8 cellular contexts compared by ENCODE assay signal in genomic region chr4:139266208-139266582, GRCh38. TPM values are rescaled to one million over a fixed set of nuclear protein-coding genes. Genes with fewer than 3 reads are reported as not detected.
DNase-seq lines count a peak whose midpoint lies in the region; ATAC-seq and TF ChIP-seq lines count a peak whose summit lies in the region.

No MANE protein-coding gene starts in this region.

- TF ChIP-seq POLR2A in thyroid gland (IDR thresholded peaks at IDR 0.05): no peak

- peak overlapping the region; percentile 71 for H3K4me3 Mint-ChIP-seq in stimulated activated naive CD8-positive, alpha-beta T cell treated with anti-CD3 and anti-CD28 coated beads, Interleukin-15, Interleukin-2, amounts not matched to agents 100 ng/mL and 50 ng/mL, for 24 hours
- H3K4me3 Mint-ChIP-seq in activated naive CD8-positive, alpha-beta T cell treated with anti-CD3 and anti-CD28 coated beads for 36 hours: peak overlapping the region; percentile 44

- H3K4me1 ChIP-seq in mucosa of rectum (ENCODE audit: control insufficient read depth in 2 of 2, insufficient read depth in 2 of 2, low read length in 2 of 2) (peaks cover 0 to 4% of the 10 kb centered on the region in 2 donors), thyroid gland (peaks cover 3 to 7% of the 10 kb centered on the region in 2 donors)

- no peaks in the 10 kb centered on the region for H3K27me3 Mint-ChIP-seq in stimulated activated naive CD8-positive, alpha-beta T cell treated with anti-CD3 and anti-CD28 coated beads, Interleukin-15, Interleukin-2, amounts not matched to agents 100 ng/mL and 50 ng/mL, for 24 hours
- peaks cover 3% of the 10 kb centered on the region for H3K27me3 Mint-ChIP-seq in activated naive CD8-positive, alpha-beta T cell treated with anti-CD3 and anti-CD28 coated beads for 36 hours

- peak overlapping the region; percentile 90 for H3K27ac Mint-ChIP-seq in stimulated activated naive CD8-positive, alpha-beta T cell treated with anti-CD3 and anti-CD28 coated beads, Interleukin-15, Interleukin-2, amounts not matched to agents 100 ng/mL and 50 ng/mL, for 24 hours
- H3K27ac Mint-ChIP-seq in activated naive CD8-positive, alpha-beta T cell treated with anti-CD3 and anti-CD28 coated beads for 36 hours: no peak overlapping the region

- no peak for TF ChIP-seq CTCF in thyroid gland (IDR thresholded peaks at IDR 0.05)

- peaks cover 21% of the 10 kb centered on the region for H3K4me1 Mint-ChIP-seq in stimulated activated naive CD8-positive, alpha-beta T cell treated with anti-CD3 and anti-CD28 coated beads, Interleukin-15, Interleukin-2, amounts not matched to agents 100 ng/mL and 50 ng/mL, for 24 hours (ENCODE audit: low read depth)
- peaks cover 19% of the 10 kb centered on the region for H3K4me1 Mint-ChIP-seq in activated naive CD8-positive, alpha-beta T cell treated with anti-CD3 and anti-CD28 coated beads for 36 hours

- no peak overlapping the region for H3K9ac ChIP-seq in mucosa of rectum (ENCODE audit: low read depth in 1 of 2, low read length in 2 of 2)

- intact Hi-C loops in thyroid gland (cut with DNase I): no loop called here

- no peaks in the 10 kb centered on the region for H3K9me3 Mint-ChIP-seq in stimulated activated naive CD8-positive, alpha-beta T cell treated with anti-CD3 and anti-CD28 coated beads, Interleukin-15, Interleukin-2, amounts not matched to agents 100 ng/mL and 50 ng/mL, for 24 hours
- H3K9me3 Mint-ChIP-seq in activated naive CD8-positive, alpha-beta T cell treated with anti-CD3 and anti-CD28 coated beads for 36 hours: no peaks in the 10 kb centered on the region

- DNase-seq in stimulated activated naive CD8-positive, alpha-beta T cell treated with anti-CD3 and anti-CD28 coated beads, Interleukin-15, Interleukin-2, amounts not matched to agents 100 U/mL and 50 U/mL, for 24 hours: no peak
- no peak for DNase-seq in activated naive CD8-positive, alpha-beta T cell treated with anti-CD3 and anti-CD28 coated beads for 36 hours
- DNase-seq in thyroid gland (no peak), NCI-H748 (lab: John Stamatoyannopoulos, UW; ENCODE audit: unreplicated experiment) (no peak)

- H3K27ac ChIP-seq in mucosa of rectum (ENCODE audit: low read depth in 2 of 2, low read length in 2 of 2): peak overlapping the region; percentile 5 to 34
- no peak overlapping the region for H3K27ac ChIP-seq in thyroid gland

- no peak for ATAC-seq in stimulated activated naive CD8-positive, alpha-beta T cell treated with anti-CD3 and anti-CD28 coated beads, Interleukin-15, Interleukin-2, amounts not matched to agents 100 U/mL and 50 U/mL, for 24 hours
- ATAC-seq in GM18867 (IDR thresholded peaks at IDR 0.05; ENCODE audit: unreplicated experiment): no peak
- no peak for ATAC-seq in GM19023 (IDR thresholded peaks at IDR 0.05; ENCODE audit: unreplicated experiment)

- no peaks in the 10 kb centered on the region for H3K36me3 Mint-ChIP-seq in stimulated activated naive CD8-positive, alpha-beta T cell treated with anti-CD3 and anti-CD28 coated beads, Interleukin-15, Interleukin-2, amounts not matched to agents 100 ng/mL and 50 ng/mL, for 24 hours (ENCODE audit: low read depth)
- no peaks in the 10 kb centered on the region for H3K36me3 Mint-ChIP-seq in activated naive CD8-positive, alpha-beta T cell treated with anti-CD3 and anti-CD28 coated beads for 36 hours

- 19 to 26% methylated on average over 1 of the region's 1 CpG for WGBS in thyroid gland, 2 donors

- H3K4me3 ChIP-seq in mucosa of rectum (ENCODE audit: low read length in 2 of 2) (peak overlapping the region; percentile 54 to 66), thyroid gland (replicated peaks in 1 of 3) (no peak overlapping the region)

- H3K27me3 ChIP-seq in mucosa of rectum (ENCODE audit: control insufficient read depth in 2 of 2, insufficient read depth in 2 of 2, low read length in 2 of 2): no peaks in the 10 kb centered on the region
- no peaks in the 10 kb centered on the region for H3K27me3 ChIP-seq in thyroid gland

- H3K9me3 ChIP-seq in mucosa of rectum (ENCODE audit: control insufficient read depth in 2 of 2, low read length in 2 of 2) (no peaks in the 10 kb centered on the region), thyroid gland (no peaks in the 10 kb centered on the region)

- H3K36me3 ChIP-seq in mucosa of rectum (ENCODE audit: control insufficient read depth in 2 of 2, insufficient read depth in 2 of 2, low read length in 2 of 2) (no peaks in the 10 kb centered on the region), thyroid gland (no peaks in the 10 kb centered on the region)

RNA-seq across cellular contexts. Expression of gene MGARP, which starts 13.8 kb away (rescaled TPM):
- total RNA-seq in activated naive CD8-positive, alpha-beta T cell treated with anti-CD3 and anti-CD28 coated beads for 36 hours: under 1 TPM; 0.19 to 0.38 TPM
- 1 to 10 TPM in 2 of 4 donors, under 1 TPM in 2; 0.71 to 2.1 (median 1.1) TPM for total RNA-seq in thyroid gland

RNA-seq across cellular contexts. Expression of gene NAA15, which starts 35.1 kb away (rescaled TPM):
- total RNA-seq in activated naive CD8-positive, alpha-beta T cell treated with anti-CD3 and anti-CD28 coated beads for 36 hours: 100 to 1,000 TPM; 120 to 131 TPM
- total RNA-seq in thyroid gland: 10 to 100 TPM; 21.7 to 47.7 (median 24.6) TPM

RNA-seq across cellular contexts. Expression of gene NDUFC1, which starts 36.1 kb away (rescaled TPM):
- total RNA-seq in activated naive CD8-positive, alpha-beta T cell treated with anti-CD3 and anti-CD28 coated beads for 36 hours: 10 to 100 TPM; 61.3 to 65.3 TPM
- 10 to 100 TPM; 27.9 to 92.4 (median 53.2) TPM for total RNA-seq in thyroid gland

Comparison
In these comparisons a context has a peak if more than half of its experiments do, and no peak if none do; other contexts are left out.
1. H3K27ac ChIP-seq: peak in mucosa of rectum (2 of 2); none in thyroid gland (0 of 3).
2. H3K4me3 ChIP-seq: peak in mucosa of rectum (2 of 2); none in thyroid gland (0 of 3).